In the genomic region with DNA sequence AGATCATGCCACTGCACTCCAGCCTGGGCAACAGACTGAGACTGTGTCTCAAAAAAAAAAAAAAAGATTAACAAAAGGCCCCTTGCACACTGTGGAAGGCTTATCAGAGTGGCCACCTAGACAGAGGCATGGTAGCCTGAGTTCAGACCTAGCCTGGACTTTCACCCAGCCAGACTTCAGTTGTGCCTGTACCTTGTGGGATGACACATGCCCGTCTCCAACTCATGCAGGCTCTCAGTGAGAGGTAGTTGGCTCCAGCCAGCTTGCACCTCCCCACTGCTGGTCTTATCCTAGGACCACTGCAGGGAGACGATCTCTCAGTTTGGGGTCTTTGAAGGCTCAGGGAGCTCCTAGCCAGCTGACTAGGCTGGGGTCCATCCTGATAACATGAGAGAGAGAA, we compare ENCODE assay signal across 2 cellular contexts.
TF ChIP-seq lines count a peak whose summit lies in the region.

No MANE protein-coding gene starts in this region.

TF ChIP-seq in GM23338, 12 proteins besides CTCF, POLR2A, EP300 and RAD21:
- TF ChIP-seq, protein P1, sequence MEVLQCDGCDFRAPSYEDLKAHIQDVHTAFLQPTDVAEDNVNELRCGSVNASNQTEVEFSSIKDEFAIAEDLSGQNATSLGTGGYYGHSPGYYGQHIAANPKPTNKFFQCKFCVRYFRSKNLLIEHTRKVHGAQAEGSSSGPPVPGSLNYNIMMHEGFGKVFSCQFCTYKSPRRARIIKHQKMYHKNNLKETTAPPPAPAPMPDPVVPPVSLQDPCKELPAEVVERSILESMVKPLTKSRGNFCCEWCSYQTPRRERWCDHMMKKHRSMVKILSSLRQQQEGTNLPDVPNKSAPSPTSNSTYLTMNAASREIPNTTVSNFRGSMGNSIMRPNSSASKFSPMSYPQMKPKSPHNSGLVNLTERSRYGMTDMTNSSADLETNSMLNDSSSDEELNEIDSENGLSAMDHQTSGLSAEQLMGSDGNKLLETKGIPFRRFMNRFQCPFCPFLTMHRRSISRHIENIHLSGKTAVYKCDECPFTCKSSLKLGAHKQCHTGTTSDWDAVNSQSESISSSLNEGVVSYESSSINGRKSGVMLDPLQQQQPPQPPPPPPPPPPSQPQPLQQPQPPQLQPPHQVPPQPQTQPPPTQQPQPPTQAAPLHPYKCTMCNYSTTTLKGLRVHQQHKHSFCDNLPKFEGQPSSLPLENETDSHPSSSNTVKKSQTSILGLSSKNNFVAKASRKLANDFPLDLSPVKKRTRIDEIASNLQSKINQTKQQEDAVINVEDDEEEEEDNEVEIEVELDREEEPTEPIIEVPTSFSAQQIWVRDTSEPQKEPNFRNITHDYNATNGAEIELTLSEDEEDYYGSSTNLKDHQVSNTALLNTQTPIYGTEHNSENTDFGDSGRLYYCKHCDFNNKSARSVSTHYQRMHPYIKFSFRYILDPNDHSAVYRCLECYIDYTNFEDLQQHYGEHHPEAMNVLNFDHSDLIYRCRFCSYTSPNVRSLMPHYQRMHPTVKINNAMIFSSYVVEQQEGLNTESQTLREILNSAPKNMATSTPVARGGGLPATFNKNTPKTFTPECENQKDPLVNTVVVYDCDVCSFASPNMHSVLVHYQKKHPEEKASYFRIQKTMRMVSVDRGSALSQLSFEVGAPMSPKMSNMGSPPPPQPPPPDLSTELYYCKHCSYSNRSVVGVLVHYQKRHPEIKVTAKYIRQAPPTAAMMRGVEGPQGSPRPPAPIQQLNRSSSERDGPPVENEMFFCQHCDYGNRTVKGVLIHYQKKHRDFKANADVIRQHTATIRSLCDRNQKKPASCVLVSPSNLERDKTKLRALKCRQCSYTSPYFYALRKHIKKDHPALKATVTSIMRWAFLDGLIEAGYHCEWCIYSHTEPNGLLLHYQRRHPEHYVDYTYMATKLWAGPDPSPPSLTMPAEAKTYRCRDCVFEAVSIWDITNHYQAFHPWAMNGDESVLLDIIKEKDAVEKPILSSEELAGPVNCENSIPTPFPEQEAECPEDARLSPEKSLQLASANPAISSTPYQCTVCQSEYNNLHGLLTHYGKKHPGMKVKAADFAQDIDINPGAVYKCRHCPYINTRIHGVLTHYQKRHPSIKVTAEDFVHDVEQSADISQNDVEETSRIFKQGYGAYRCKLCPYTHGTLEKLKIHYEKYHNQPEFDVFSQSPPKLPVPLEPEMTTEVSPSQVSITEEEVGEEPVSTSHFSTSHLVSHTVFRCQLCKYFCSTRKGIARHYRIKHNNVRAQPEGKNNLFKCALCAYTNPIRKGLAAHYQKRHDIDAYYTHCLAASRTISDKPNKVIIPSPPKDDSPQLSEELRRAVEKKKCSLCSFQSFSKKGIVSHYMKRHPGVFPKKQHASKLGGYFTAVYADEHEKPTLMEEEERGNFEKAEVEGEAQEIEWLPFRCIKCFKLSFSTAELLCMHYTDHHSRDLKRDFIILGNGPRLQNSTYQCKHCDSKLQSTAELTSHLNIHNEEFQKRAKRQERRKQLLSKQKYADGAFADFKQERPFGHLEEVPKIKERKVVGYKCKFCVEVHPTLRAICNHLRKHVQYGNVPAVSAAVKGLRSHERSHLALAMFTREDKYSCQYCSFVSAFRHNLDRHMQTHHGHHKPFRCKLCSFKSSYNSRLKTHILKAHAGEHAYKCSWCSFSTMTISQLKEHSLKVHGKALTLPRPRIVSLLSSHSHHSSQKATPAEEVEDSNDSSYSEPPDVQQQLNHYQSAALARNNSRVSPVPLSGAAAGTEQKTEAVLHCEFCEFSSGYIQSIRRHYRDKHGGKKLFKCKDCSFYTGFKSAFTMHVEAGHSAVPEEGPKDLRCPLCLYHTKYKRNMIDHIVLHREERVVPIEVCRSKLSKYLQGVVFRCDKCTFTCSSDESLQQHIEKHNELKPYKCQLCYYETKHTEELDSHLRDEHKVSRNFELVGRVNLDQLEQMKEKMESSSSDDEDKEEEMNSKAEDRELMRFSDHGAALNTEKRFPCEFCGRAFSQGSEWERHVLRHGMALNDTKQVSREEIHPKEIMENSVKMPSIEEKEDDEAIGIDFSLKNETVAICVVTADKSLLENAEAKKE (CRISPR knock-in tag; IDR thresholded peaks at IDR 0.05): no peak
- TF ChIP-seq, protein P2, sequence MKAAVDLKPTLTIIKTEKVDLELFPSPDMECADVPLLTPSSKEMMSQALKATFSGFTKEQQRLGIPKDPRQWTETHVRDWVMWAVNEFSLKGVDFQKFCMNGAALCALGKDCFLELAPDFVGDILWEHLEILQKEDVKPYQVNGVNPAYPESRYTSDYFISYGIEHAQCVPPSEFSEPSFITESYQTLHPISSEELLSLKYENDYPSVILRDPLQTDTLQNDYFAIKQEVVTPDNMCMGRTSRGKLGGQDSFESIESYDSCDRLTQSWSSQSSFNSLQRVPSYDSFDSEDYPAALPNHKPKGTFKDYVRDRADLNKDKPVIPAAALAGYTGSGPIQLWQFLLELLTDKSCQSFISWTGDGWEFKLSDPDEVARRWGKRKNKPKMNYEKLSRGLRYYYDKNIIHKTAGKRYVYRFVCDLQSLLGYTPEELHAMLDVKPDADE (IDR thresholded peaks at IDR 0.05): no peak
- TF ChIP-seq NANOG (IDR thresholded peaks at IDR 0.05; ENCODE audit: borderline replicate concordance): no peak

TF ChIP-seq in WTC11, 78 proteins besides CTCF, POLR2A, EP300 and RAD21 (continued from another document):
- TF ChIP-seq, protein P3, sequence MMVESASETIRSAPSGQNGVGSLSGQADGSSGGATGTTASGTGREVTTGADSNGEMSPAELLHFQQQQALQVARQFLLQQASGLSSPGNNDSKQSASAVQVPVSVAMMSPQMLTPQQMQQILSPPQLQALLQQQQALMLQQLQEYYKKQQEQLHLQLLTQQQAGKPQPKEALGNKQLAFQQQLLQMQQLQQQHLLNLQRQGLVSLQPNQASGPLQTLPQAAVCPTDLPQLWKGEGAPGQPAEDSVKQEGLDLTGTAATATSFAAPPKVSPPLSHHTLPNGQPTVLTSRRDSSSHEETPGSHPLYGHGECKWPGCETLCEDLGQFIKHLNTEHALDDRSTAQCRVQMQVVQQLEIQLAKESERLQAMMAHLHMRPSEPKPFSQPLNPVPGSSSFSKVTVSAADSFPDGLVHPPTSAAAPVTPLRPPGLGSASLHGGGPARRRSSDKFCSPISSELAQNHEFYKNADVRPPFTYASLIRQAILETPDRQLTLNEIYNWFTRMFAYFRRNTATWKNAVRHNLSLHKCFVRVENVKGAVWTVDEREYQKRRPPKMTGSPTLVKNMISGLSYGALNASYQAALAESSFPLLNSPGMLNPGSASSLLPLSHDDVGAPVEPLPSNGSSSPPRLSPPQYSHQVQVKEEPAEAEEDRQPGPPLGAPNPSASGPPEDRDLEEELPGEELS (CRISPR knock-in tag; IDR thresholded peaks at IDR 0.05): no peak
- TF ChIP-seq CREB1 (CRISPR knock-in tag; IDR thresholded peaks at IDR 0.05) (no peak), TP53 (CRISPR knock-in tag; IDR thresholded peaks at IDR 0.05) (no peak), ZNF317 (CRISPR knock-in tag; IDR thresholded peaks at IDR 0.05; ENCODE audit: borderline replicate concordance, low read depth) (no peak), NR2C2 (CRISPR knock-in tag; IDR thresholded peaks at IDR 0.05) (no peak), ZNF121 (CRISPR knock-in tag; IDR thresholded peaks at IDR 0.05) (no peak), SMAD3 (CRISPR knock-in tag; IDR thresholded peaks at IDR 0.05; ENCODE audit: borderline replicate concordance) (no peak), NR3C1 (CRISPR knock-in tag; conservative IDR thresholded peaks at IDR 0.05; ENCODE audit: low read depth) (no peak), SP1 (CRISPR knock-in tag; conservative IDR thresholded peaks at IDR 0.05) (no peak)
- TF ChIP-seq, protein P4, sequence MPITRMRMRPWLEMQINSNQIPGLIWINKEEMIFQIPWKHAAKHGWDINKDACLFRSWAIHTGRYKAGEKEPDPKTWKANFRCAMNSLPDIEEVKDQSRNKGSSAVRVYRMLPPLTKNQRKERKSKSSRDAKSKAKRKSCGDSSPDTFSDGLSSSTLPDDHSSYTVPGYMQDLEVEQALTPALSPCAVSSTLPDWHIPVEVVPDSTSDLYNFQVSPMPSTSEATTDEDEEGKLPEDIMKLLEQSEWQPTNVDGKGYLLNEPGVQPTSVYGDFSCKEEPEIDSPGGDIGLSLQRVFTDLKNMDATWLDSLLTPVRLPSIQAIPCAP (CRISPR knock-in tag; IDR thresholded peaks at IDR 0.05): no peak
- TF ChIP-seq, protein P5, sequence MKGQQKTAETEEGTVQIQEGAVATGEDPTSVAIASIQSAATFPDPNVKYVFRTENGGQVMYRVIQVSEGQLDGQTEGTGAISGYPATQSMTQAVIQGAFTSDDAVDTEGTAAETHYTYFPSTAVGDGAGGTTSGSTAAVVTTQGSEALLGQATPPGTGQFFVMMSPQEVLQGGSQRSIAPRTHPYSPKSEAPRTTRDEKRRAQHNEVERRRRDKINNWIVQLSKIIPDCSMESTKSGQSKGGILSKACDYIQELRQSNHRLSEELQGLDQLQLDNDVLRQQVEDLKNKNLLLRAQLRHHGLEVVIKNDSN (CRISPR knock-in tag; IDR thresholded peaks at IDR 0.05): no peak
- TF ChIP-seq, protein P6, sequence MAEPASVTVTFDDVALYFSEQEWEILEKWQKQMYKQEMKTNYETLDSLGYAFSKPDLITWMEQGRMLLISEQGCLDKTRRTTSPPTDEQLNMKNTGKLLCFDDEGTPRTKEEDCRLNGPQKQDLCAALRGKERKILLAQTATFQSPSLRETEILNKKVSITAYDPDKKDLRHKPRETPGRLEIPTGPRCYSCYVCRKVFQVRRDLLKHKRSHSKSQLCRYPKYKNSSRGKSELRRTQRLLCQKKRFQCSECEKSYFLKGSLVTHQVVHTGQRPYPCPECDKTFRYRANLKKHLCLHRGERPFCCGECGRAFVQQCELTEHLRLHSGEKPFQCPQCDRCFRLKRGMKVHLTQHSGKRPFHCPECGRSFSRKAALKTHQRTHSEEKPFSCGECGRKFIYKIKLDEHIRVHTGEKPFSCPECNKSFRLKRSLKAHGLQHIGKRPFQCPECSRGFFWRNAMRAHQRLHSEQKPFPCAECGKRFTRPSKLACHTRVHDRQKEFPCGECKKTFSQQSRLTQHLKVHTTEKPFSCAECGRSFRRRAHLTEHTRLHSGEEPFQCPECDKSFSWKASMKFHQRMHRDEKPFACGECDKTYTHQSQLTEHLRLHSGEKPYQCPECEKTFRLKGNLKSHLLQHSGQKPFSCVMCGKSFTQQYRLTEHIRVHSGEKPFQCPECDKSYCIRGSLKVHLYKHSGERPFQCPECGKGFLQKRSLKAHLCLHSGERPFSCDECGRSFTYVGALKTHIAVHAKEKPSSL (CRISPR knock-in tag; conservative IDR thresholded peaks at IDR 0.05): no peak
- TF ChIP-seq, protein P7, sequence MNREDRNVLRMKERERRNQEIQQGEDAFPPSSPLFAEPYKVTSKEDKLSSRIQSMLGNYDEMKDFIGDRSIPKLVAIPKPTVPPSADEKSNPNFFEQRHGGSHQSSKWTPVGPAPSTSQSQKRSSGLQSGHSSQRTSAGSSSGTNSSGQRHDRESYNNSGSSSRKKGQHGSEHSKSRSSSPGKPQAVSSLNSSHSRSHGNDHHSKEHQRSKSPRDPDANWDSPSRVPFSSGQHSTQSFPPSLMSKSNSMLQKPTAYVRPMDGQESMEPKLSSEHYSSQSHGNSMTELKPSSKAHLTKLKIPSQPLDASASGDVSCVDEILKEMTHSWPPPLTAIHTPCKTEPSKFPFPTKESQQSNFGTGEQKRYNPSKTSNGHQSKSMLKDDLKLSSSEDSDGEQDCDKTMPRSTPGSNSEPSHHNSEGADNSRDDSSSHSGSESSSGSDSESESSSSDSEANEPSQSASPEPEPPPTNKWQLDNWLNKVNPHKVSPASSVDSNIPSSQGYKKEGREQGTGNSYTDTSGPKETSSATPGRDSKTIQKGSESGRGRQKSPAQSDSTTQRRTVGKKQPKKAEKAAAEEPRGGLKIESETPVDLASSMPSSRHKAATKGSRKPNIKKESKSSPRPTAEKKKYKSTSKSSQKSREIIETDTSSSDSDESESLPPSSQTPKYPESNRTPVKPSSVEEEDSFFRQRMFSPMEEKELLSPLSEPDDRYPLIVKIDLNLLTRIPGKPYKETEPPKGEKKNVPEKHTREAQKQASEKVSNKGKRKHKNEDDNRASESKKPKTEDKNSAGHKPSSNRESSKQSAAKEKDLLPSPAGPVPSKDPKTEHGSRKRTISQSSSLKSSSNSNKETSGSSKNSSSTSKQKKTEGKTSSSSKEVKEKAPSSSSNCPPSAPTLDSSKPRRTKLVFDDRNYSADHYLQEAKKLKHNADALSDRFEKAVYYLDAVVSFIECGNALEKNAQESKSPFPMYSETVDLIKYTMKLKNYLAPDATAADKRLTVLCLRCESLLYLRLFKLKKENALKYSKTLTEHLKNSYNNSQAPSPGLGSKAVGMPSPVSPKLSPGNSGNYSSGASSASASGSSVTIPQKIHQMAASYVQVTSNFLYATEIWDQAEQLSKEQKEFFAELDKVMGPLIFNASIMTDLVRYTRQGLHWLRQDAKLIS (CRISPR knock-in tag; IDR thresholded peaks at IDR 0.05; ENCODE audit: borderline replicate concordance): no peak
- TF ChIP-seq, protein P8, sequence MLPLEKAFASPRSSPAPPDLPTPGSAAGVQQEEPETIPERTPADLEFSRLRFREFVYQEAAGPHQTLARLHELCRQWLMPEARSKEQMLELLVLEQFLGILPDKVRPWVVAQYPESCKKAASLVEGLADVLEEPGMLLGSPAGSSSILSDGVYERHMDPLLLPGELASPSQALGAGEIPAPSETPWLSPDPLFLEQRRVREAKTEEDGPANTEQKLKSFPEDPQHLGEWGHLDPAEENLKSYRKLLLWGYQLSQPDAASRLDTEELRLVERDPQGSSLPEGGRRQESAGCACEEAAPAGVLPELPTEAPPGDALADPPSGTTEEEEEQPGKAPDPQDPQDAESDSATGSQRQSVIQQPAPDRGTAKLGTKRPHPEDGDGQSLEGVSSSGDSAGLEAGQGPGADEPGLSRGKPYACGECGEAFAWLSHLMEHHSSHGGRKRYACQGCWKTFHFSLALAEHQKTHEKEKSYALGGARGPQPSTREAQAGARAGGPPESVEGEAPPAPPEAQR (CRISPR knock-in tag; IDR thresholded peaks at IDR 0.05): no peak
- TF ChIP-seq, protein P9, sequence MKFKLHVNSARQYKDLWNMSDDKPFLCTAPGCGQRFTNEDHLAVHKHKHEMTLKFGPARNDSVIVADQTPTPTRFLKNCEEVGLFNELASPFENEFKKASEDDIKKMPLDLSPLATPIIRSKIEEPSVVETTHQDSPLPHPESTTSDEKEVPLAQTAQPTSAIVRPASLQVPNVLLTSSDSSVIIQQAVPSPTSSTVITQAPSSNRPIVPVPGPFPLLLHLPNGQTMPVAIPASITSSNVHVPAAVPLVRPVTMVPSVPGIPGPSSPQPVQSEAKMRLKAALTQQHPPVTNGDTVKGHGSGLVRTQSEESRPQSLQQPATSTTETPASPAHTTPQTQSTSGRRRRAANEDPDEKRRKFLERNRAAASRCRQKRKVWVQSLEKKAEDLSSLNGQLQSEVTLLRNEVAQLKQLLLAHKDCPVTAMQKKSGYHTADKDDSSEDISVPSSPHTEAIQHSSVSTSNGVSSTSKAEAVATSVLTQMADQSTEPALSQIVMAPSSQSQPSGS (CRISPR knock-in tag; IDR thresholded peaks at IDR 0.05; ENCODE audit: borderline replicate concordance, low read depth): no peak
